ENCODE assay signal across 8 cellular contexts in the genomic region with DNA sequence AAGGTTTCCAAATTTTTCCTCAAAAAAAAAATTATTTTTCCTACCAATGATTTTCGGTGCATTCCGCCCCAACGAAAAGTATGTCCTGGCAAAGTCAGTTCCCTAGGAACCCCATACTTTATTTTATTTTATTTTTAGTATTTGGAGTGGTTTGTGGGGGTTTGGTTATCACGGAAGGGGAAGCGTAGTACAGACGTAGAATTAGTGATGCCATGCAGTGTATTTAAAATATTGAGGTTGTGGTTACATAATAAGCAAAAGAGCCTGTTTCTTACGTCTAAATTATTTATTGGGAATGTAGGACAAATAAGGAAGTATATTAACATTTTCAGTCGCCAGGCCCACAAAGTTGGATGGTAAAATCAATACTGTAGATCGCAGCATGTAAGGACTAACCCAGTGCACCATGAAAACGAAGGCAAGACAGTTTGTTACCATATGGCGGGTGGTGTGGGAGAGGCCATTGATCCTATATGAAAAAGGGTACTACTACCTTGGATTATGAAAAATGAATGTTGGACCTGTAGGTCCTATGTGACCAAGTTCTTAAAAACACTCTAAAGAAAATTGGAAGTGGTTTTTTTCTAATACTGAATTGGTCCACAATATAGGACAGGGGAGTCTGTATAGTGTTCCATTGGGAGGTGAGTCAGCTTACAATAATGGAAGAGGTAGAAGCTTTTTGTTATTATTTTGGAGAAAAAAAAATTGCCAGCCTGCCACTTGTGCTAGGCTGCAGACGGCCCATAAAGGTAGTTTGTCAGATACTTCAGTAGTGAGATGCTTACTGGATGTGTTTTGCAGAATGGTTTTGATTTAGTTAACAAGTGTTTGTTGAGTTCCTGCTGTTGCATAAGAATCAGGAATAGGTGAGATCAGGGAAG. TPM values are rescaled to one million over a fixed set of nuclear protein-coding genes. Genes with fewer than 3 reads are reported as not detected.
DNase-seq lines count a peak whose midpoint lies in the region; ATAC-seq and TF ChIP-seq lines count a peak whose summit lies in the region.

No MANE protein-coding gene starts in this region.

- peaks cover 36% of the 10 kb centered on the region for H3K4me1 Mint-ChIP-seq in activated CD4-positive, alpha-beta T cell treated with anti-CD3 and anti-CD28 coated beads for 36 hours
- peaks cover 33 to 37% of the 10 kb centered on the region in 2 donors for H3K4me1 Mint-ChIP-seq in natural killer cell

- ATAC-seq in activated CD4-positive, alpha-beta T cell treated with anti-CD3 and anti-CD28 coated beads for 36 hours, result no peak
- ATAC-seq in natural killer cell, result no peak

- peak overlapping the region; percentile 86 for H3K4me3 Mint-ChIP-seq in activated CD4-positive, alpha-beta T cell treated with anti-CD3 and anti-CD28 coated beads for 36 hours
- peak overlapping the region; percentile 98 for H3K4me3 Mint-ChIP-seq in natural killer cell

- no peaks in the 10 kb centered on the region for H3K27me3 ChIP-seq in ectodermal cell (ENCODE audit: control insufficient read depth, insufficient read depth, low read length, poor library complexity, severe bottlenecking)

- peaks cover 6% of the 10 kb centered on the region for H3K9me3 Mint-ChIP-seq in activated CD4-positive, alpha-beta T cell treated with anti-CD3 and anti-CD28 coated beads for 36 hours (ENCODE audit: low read depth)
- peaks cover 0 to 4% of the 10 kb centered on the region in 2 donors for H3K9me3 Mint-ChIP-seq in natural killer cell

- peaks cover 26% of the 10 kb centered on the region for H3K36me3 Mint-ChIP-seq in activated CD4-positive, alpha-beta T cell treated with anti-CD3 and anti-CD28 coated beads for 36 hours (ENCODE audit: low read depth)
- no peaks in the 10 kb centered on the region for H3K36me3 Mint-ChIP-seq in natural killer cell

- H3K4me3 ChIP-seq in ectodermal cell (ENCODE audit: insufficient read depth, low read depth, low read length), result peak overlapping the region; percentile 91

- H3K4me1 ChIP-seq in ectodermal cell (ENCODE audit: control insufficient read depth, insufficient read depth, low read length), result peaks cover 2% of the 10 kb centered on the region

- no peak for TF ChIP-seq CTCF in natural killer cell (IDR thresholded peaks at IDR 0.05)

- POLR2A ChIA-PET in activated CD4-positive, alpha-beta T cell treated with anti-CD3 and anti-CD28 coated beads for 36 hours (lab: Charles Lee), result interaction anchor here (0.6 kb wide), 1 partner anchor 24 kb away, joined by 3 read pairs; no protein-coding TSS in a partner anchor

- H3K36me3 ChIP-seq in ectodermal cell (ENCODE audit: control insufficient read depth, insufficient read depth, low read length), result peaks cover 19% of the 10 kb centered on the region

- 13 to 16% methylated on average over 10 to 12 of the region's 12 CpGs for WGBS in ectodermal cell, 2 experiments

- intact Hi-C loops in activated CD4-positive, alpha-beta T cell treated with anti-CD3 and anti-CD28 coated beads for 36 hours (cut with DNase I, micrococcal nuclease), result loop anchor here (2.0 to 10.0 kb wide), 11 partner anchors 449 to 1287 kb away; partner anchors contain the start of genes EID1 (in 2 of the 2), GALK2 (in 2 of the 2), AP4E1 (in 1 of the 2) and DUT (in 1 of the 2)
- intact Hi-C loops in natural killer cell (cut with micrococcal nuclease), result loop anchor here (2.0 to 10.0 kb wide), 5 partner anchors 464 to 747 kb away; partner anchors contain the start of genes COPS2, EID1, GABPB1 and SECISBP2L

- H3K27me3 Mint-ChIP-seq in activated CD4-positive, alpha-beta T cell treated with anti-CD3 and anti-CD28 coated beads for 36 hours, result no peaks in the 10 kb centered on the region
- H3K27me3 Mint-ChIP-seq in natural killer cell (ENCODE audit: low read depth in 2 of 2), result no peaks in the 10 kb centered on the region

- H3K9me3 ChIP-seq in ectodermal cell (ENCODE audit: control insufficient read depth, low read length), result no peaks in the 10 kb centered on the region

- H3K27ac Mint-ChIP-seq in activated CD4-positive, alpha-beta T cell treated with anti-CD3 and anti-CD28 coated beads for 36 hours, result peak overlapping the region; percentile 88
- peak overlapping the region; percentile 96 to 97 for H3K27ac Mint-ChIP-seq in natural killer cell

- DNase-seq in activated CD4-positive, alpha-beta T cell treated with anti-CD3 and anti-CD28 coated beads for 36 hours, result no peak
- DNase-seq in activated CD4-positive, alpha-beta T cell treated with anti-CD3 and anti-CD28 coated beads for 4 hours, result no peak
- DNase-seq in RKO (ENCODE audit: low spot score) (peak; percentile 33), natural killer cell (no peak), COR-L47 (lab: John Stamatoyannopoulos, UW) (no peak), T1000 (lab: John Stamatoyannopoulos, UW) (no peak), NCI-H2196 (lab: John Stamatoyannopoulos, UW; ENCODE audit: unreplicated experiment) (no peak)

- H3K27ac ChIP-seq in ectodermal cell (ENCODE audit: insufficient read depth, low read depth, low read length, poor library complexity, severe bottlenecking), result peak overlapping the region; percentile 86

- CTCF ChIA-PET in activated CD4-positive, alpha-beta T cell treated with anti-CD3 and anti-CD28 coated beads for 36 hours (lab: Charles Lee), result no interaction called here

RNA-seq across cellular contexts. Expression of gene DTWD1, which starts 0.7 kb away (rescaled TPM):
- 10 to 100 TPM; 20.4 to 22.4 TPM for total RNA-seq in activated CD4-positive, alpha-beta T cell treated with anti-CD3 and anti-CD28 coated beads for 36 hours
- 46.3 TPM for polyA plus RNA-seq in ectodermal cell (2013, experiment 1 of 4)
- 40.4 TPM for polyA plus RNA-seq in ectodermal cell (2013, experiment 2 of 4)
- polyA plus RNA-seq in ectodermal cell (2013, experiment 3 of 4), result 41.3 TPM
- polyA plus RNA-seq in ectodermal cell (2013, experiment 4 of 4), result 46.2 TPM
- 10 to 100 TPM in 2 of 3 donors, 1 to 10 TPM in 1; 10.0 to 14.1 (median 12.3) TPM for total RNA-seq in natural killer cell

RNA-seq across cellular contexts. Expression of gene FAM227B, which starts 1.0 kb away (rescaled TPM):
- total RNA-seq in activated CD4-positive, alpha-beta T cell treated with anti-CD3 and anti-CD28 coated beads for 36 hours, result 1 to 10 TPM; 2.7 to 4.4 TPM
- polyA plus RNA-seq in ectodermal cell (2013, experiment 1 of 4), result 11.6 TPM
- 12.2 TPM for polyA plus RNA-seq in ectodermal cell (2013, experiment 2 of 4)
- polyA plus RNA-seq in ectodermal cell (2013, experiment 3 of 4), result 11.7 TPM
- 15.8 TPM for polyA plus RNA-seq in ectodermal cell (2013, experiment 4 of 4)
- 1 to 10 TPM; 3.8 to 5.0 (median 4.9) TPM for total RNA-seq in natural killer cell
